ENCODE assay signal across 26 cellular contexts in genomic region chr17:19492140-19492539, GRCh38. TPM values are rescaled to one million over a fixed set of nuclear protein-coding genes. Genes with fewer than 3 reads are reported as not detected.
"Had no signal": no experiment of that assay in that cellular context is flagged by ENCODE, and none has a peak within 500 bp of the region (broad histone marks: within the 10 kb centered on the region; RNA-seq: fewer than 3 reads in every experiment).

No MANE protein-coding gene starts in this region.

- FAIRE-seq: astrocyte, endothelial cell of umbilical vein, kidney had no signal

- H3K4me1 ChIP-seq: adrenal gland, lower lobe of right lung, psoas muscle, right atrium auricular region had no signal

- H3K27ac ChIP-seq: adrenal gland, gastroesophageal sphincter, heart left ventricle, lower lobe of right lung, psoas muscle, right atrium auricular region, thoracic aorta, vagina, VCaP had no signal

- H3K27me3 ChIP-seq: adrenal gland, gastroesophageal sphincter, heart left ventricle, right atrium auricular region, vagina had no signal

- H3K9me3 ChIP-seq: adrenal gland, gastroesophageal sphincter, heart left ventricle, lower lobe of right lung, psoas muscle, right atrium auricular region, thoracic aorta, vagina had no signal

- ATAC-seq: activated T-helper 17 cell treated with anti-CD3 and anti-CD28 coated beads, Interleukin-2, amount 50 U/mL, for 72 hours; gastroesophageal sphincter; heart left ventricle; left lobe of liver; lower lobe of right lung; natural killer cell; psoas muscle had no signal

- H3K4me3 ChIP-seq: adrenal gland, gastroesophageal sphincter, heart left ventricle, lower lobe of right lung, psoas muscle, right atrium auricular region, thoracic aorta, vagina had no signal

- H3K36me3 ChIP-seq: adrenal gland, gastroesophageal sphincter, heart left ventricle, lower lobe of right lung, right atrium auricular region, thoracic aorta, vagina had no signal

- DNase-seq: activated CD4-positive, alpha-beta T cell treated with anti-CD3 and anti-CD28 coated beads, Interleukin-2, amount 50 U/mL, for 4 hours; activated CD8-positive, alpha-beta memory T cell treated with anti-CD3 and anti-CD28 coated beads for 24 hours; activated CD8-positive, alpha-beta memory T cell treated with anti-CD3 and anti-CD28 coated beads, Interleukin-2, amount 50 U/mL, for 4 hours; activated T-cell treated with anti-CD3 and anti-CD28 coated beads, Interleukin-2, amount 50 U/mL, for 24 hours; central memory CD4-positive, alpha-beta T cell; dermis blood vessel endothelial cell; effector memory CD4-positive, alpha-beta T cell; heart left ventricle; kidney; lower lobe of right lung; midbrain; natural killer cell; psoas muscle; stimulated activated CD4-positive, alpha-beta T cell treated with anti-CD3 and anti-CD28 coated beads, Interleukin-4, amount 100 ng/mL, for 24 hours; stimulated activated naive CD4-positive, alpha-beta T cell treated with Interleukin-2 at 50 U/mL for 16 hours had no signal

RNA-seq across cellular contexts. Expression of gene SLC47A1, which starts 41.5 kb away (rescaled TPM):
- total RNA-seq: T-helper 2 cell treated with Interferon-gamma antibody and Interleukin-4, amounts not matched to agents 100 ng/mL and 5 ng/mL, for 36 hours had no signal
